Comparison of ENCODE assay signal across 4 cellular contexts in genomic region chr12:67211494-67211893, GRCh38.
TF ChIP-seq lines count a peak whose summit lies in the region.

No MANE protein-coding gene starts in this region.

TF ChIP-seq in HEK293T, 16 proteins besides CTCF, POLR2A, EP300 and RAD21:
- TF ChIP-seq NFRKB (IDR thresholded peaks at IDR 0.05) (no peak), SUZ12 (IDR thresholded peaks at IDR 0.05) (no peak), BHLHE40 (IDR thresholded peaks at IDR 0.05; ENCODE audit: borderline replicate concordance) (no peak), FOXM1 (IDR thresholded peaks at IDR 0.05; ENCODE audit: borderline replicate concordance) (no peak), PKNOX1 (IDR thresholded peaks at IDR 0.05) (peak; percentile 52), HDGF (IDR thresholded peaks at IDR 0.05; ENCODE audit: borderline replicate concordance) (no peak), LEF1 (IDR thresholded peaks at IDR 0.05; ENCODE audit: borderline replicate concordance) (no peak), FOXA1 (IDR thresholded peaks at IDR 0.05) (no peak)

TF ChIP-seq in K562, 482 proteins besides CTCF, POLR2A, EP300 and RAD21:
- TF ChIP-seq PKNOX1 (IDR thresholded peaks at IDR 0.05) (peak; percentile 16; the same call in 1 of the 2 replicates), MEIS2 (IDR thresholded peaks at IDR 0.05; ENCODE audit: partially characterized antibody) (peak; percentile 33), SPI1 (IDR thresholded peaks at IDR 0.05; ENCODE audit: borderline replicate concordance, low read depth, low read length) (no peak)

TF ChIP-seq in H1, 55 proteins besides CTCF, POLR2A, EP300 and RAD21:
- TF ChIP-seq EGR1 (IDR thresholded peaks at IDR 0.05; ENCODE audit: borderline replicate concordance, low read depth, low read length), result no peak
- no peak for TF ChIP-seq KDM5A (IDR thresholded peaks at IDR 0.05; ENCODE audit: low read length)
- TF ChIP-seq USF2 (IDR thresholded peaks at IDR 0.05; ENCODE audit: low read length), result no peak
- TF ChIP-seq KDM1A (IDR thresholded peaks at IDR 0.05; ENCODE audit: borderline replicate concordance, low read length), result no peak
- no peak for TF ChIP-seq SIN3A (conservative IDR thresholded peaks at IDR 0.05 in 1 of 2, IDR thresholded peaks at IDR 0.05 in 1 of 2; ENCODE audit: low read depth in 1 of 2, low read length in 2 of 2)
- no peak for TF ChIP-seq JUND (IDR thresholded peaks at IDR 0.05; ENCODE audit: low read length)
- no peak for TF ChIP-seq SRF (IDR thresholded peaks at IDR 0.05; ENCODE audit: low read depth, low read length)
- no peak for TF ChIP-seq HDAC2 (IDR thresholded peaks at IDR 0.05; ENCODE audit: borderline replicate concordance in 1 of 2, low read depth in 2 of 2, low read length in 2 of 2)
- no peak for TF ChIP-seq ATF3 (IDR thresholded peaks at IDR 0.05; ENCODE audit: insufficient read depth, low read depth, low read length)
- no peak for TF ChIP-seq TEAD4 (IDR thresholded peaks at IDR 0.05; ENCODE audit: low read depth, low read length)
- TF ChIP-seq KDM4A (IDR thresholded peaks at IDR 0.05; ENCODE audit: low read depth, low read length, severe bottlenecking), result no peak

TF ChIP-seq in neural cell, 6 proteins besides CTCF, POLR2A, EP300 and RAD21:
- TF ChIP-seq POLR2AphosphoS5 (IDR thresholded peaks at IDR 0.05), result peak; percentile 18
- no peak for TF ChIP-seq TAF1 (IDR thresholded peaks at IDR 0.05; ENCODE audit: low read depth)
- no peak for TF ChIP-seq EZH2 (IDR thresholded peaks at IDR 0.05; ENCODE audit: borderline replicate concordance, insufficient read depth, low read length, poor library complexity, severe bottlenecking)
- no peak for TF ChIP-seq SMC3 (conservative IDR thresholded peaks at IDR 0.05; ENCODE audit: poor library complexity)
